Comparison of ENCODE assay signal across 21 cellular contexts in genomic region chr6:167311286-167311685, GRCh38. TPM values are rescaled to one million over a fixed set of nuclear protein-coding genes. Genes with fewer than 3 reads are reported as not detected.
DNase-seq lines count a peak whose midpoint lies in the region; ATAC-seq and TF ChIP-seq lines count a peak whose summit lies in the region.
"Had no signal": no experiment of that assay in that cellular context is flagged by ENCODE, and none has a peak within 500 bp of the region (broad histone marks: within the 10 kb centered on the region; RNA-seq: fewer than 3 reads in every experiment).

No MANE protein-coding gene starts in this region.

- no peaks in the 10 kb centered on the region for H3K9me3 ChIP-seq in SK-N-SH
- H3K9me3 ChIP-seq: HAP-1, left ventricle myocardium inferior, transverse colon had no signal

- TF ChIP-seq CTCF in SK-N-SH (IDR thresholded peaks at IDR 0.05): no peak

- ATAC-seq in stimulated activated effector memory CD8-positive, alpha-beta T cell treated with anti-CD3 and anti-CD28 coated beads, Interleukin-12 subunit alpha, Interleukin-12 subunit beta, amount 100 ng/mL, for 72 hours: no peak
- ATAC-seq in GM21447 (IDR thresholded peaks at IDR 0.05; ENCODE audit: unreplicated experiment): no peak

- no peak for TF ChIP-seq EP300 in SK-N-SH (IDR thresholded peaks at IDR 0.05; ENCODE audit: borderline replicate concordance in 1 of 2, low read depth in 1 of 2, low read length in 1 of 2)

- no peak overlapping the region for H2AFZ ChIP-seq in SK-N-SH (ENCODE audit: low read depth)

- H3F3A ChIP-seq in SK-N-SH (replicated peaks; ENCODE audit: insufficient read depth): no peaks in the 10 kb centered on the region

- H3K9me2 ChIP-seq in SK-N-SH: no peaks in the 10 kb centered on the region

- POLR2A ChIA-PET in SK-N-SH (lab: Yijun Ruan, JAX): no interaction called here

- DNase-seq in SK-N-SH (peak; percentile 63), cerebellar cortex (ENCODE audit: low spot score) (peak; percentile 78), medulla oblongata (ENCODE audit: extremely low spot score) (peak; percentile 74), retina (peak; percentile 40), NCI-H446 (lab: John Stamatoyannopoulos, UW) (no peak)
- no peak for DNase-seq in stimulated activated effector memory CD8-positive, alpha-beta T cell treated with anti-CD3 and anti-CD28 coated beads, Interleukin-12 subunit alpha, Interleukin-12 subunit beta, amount 100 ng/mL, for 72 hours (ENCODE audit: low spot score in 2 of 2)
- DNase-seq: activated CD4-positive, alpha-beta memory T cell treated with anti-CD3 and anti-CD28 coated beads, Interleukin-2, amount 10 ng/mL, durations not matched to agents 7 days and 5 days; activated CD4-positive, CD25-positive, alpha-beta regulatory T cell; activated naive CD4-positive, alpha-beta T cell treated with anti-CD3 and anti-CD28 coated beads, Interleukin-2, amount 10 ng/mL, durations not matched to agents 7 days and 5 days; CD8-positive, alpha-beta memory T cell; endodermal cell; left ventricle myocardium inferior; NCI-H1105 treated with DMSO at 0.1 percent for 48 hours; NCI-H2107; stimulated activated CD4-positive, alpha-beta T cell treated with anti-CD3 and anti-CD28 coated beads, Interleukin-1b, Interleukin-23, amount 100 ng/mL, for 48 hours; stimulated activated naive CD4-positive, alpha-beta T cell treated with Interleukin-2 at 50 U/mL for 16 hours; T-helper 9 cell; transverse colon had no signal

- 82% methylated on average over 2 of the region's 2 CpGs for WGBS in SK-N-SH (ENCODE audit: low lambda C conversion rate)

- H4K20me1 ChIP-seq in SK-N-SH (ENCODE audit: insufficient read depth): no peaks in the 10 kb centered on the region

- H3K4me1 Mint-ChIP-seq in stimulated activated effector memory CD8-positive, alpha-beta T cell treated with anti-CD3 and anti-CD28 coated beads, Interleukin-12 subunit alpha, Interleukin-12 subunit beta, amount 100 ng/mL, for 72 hours: no peaks in the 10 kb centered on the region
- H3K4me1 Mint-ChIP-seq: activated CD4-positive, alpha-beta memory T cell treated with anti-CD3 and anti-CD28 coated beads, Interleukin-2, amount 10 ng/mL, durations not matched to agents 7 days and 5 days; activated naive CD4-positive, alpha-beta T cell treated with anti-CD3 and anti-CD28 coated beads, Interleukin-2, amount 10 ng/mL, durations not matched to agents 7 days and 5 days; CD8-positive, alpha-beta memory T cell had no signal

- H3K27ac Mint-ChIP-seq in stimulated activated effector memory CD8-positive, alpha-beta T cell treated with anti-CD3 and anti-CD28 coated beads, Interleukin-12 subunit alpha, Interleukin-12 subunit beta, amount 100 ng/mL, for 72 hours: no peak overlapping the region
- H3K27ac Mint-ChIP-seq: activated CD4-positive, alpha-beta memory T cell treated with anti-CD3 and anti-CD28 coated beads, Interleukin-2, amount 10 ng/mL, durations not matched to agents 7 days and 5 days; activated naive CD4-positive, alpha-beta T cell treated with anti-CD3 and anti-CD28 coated beads, Interleukin-2, amount 10 ng/mL, durations not matched to agents 7 days and 5 days; CD8-positive, alpha-beta memory T cell; endodermal cell had no signal

- no peaks in the 10 kb centered on the region for H3K79me2 ChIP-seq in SK-N-SH (ENCODE audit: insufficient read depth)

- no peaks in the 10 kb centered on the region for H3K36me3 ChIP-seq in SK-N-SH (replicated peaks in 1 of 2; ENCODE audit: control insufficient read depth in 1 of 2, insufficient read depth in 2 of 2, low read length in 1 of 2)
- H3K36me3 ChIP-seq: HAP-1, left ventricle myocardium inferior, transverse colon had no signal

- H3K4me1 ChIP-seq in SK-N-SH (ENCODE audit: control insufficient read depth in 1 of 2, insufficient read depth in 2 of 2, low read depth in 1 of 2, low read length in 1 of 2): peaks cover 0 to 5% of the 10 kb centered on the region in 2 experiments; a peak in 1 of 4 replicates
- H3K4me1 ChIP-seq: HAP-1, left ventricle myocardium inferior, transverse colon had no signal

- H3K4me2 ChIP-seq in SK-N-SH: no peak overlapping the region

- H3K27ac ChIP-seq in SK-N-SH (ENCODE audit: low read depth in 2 of 2, low read length in 1 of 2): no peak overlapping the region
- H3K27ac ChIP-seq: left ventricle myocardium inferior, RWPE1 had no signal

- H3K4me3 ChIP-seq in SK-N-SH (ENCODE audit: low read depth in 2 of 2, low read length in 1 of 2): no peak overlapping the region
- H3K4me3 ChIP-seq: HAP-1, left ventricle myocardium inferior, transverse colon had no signal

- no peaks in the 10 kb centered on the region for H3K9me3 Mint-ChIP-seq in stimulated activated effector memory CD8-positive, alpha-beta T cell treated with anti-CD3 and anti-CD28 coated beads, Interleukin-12 subunit alpha, Interleukin-12 subunit beta, amount 100 ng/mL, for 72 hours
- H3K9me3 Mint-ChIP-seq: activated CD4-positive, alpha-beta memory T cell treated with anti-CD3 and anti-CD28 coated beads, Interleukin-2, amount 10 ng/mL, durations not matched to agents 7 days and 5 days; activated naive CD4-positive, alpha-beta T cell treated with anti-CD3 and anti-CD28 coated beads, Interleukin-2, amount 10 ng/mL, durations not matched to agents 7 days and 5 days; CD8-positive, alpha-beta memory T cell; endodermal cell had no signal

- CTCF ChIA-PET in SK-N-SH (lab: Yijun Ruan, JAX): interaction anchor here (3.0 kb wide), 1 partner anchor 40 kb away, joined by 8 read pairs; no protein-coding TSS in a partner anchor

- H3K36me3 Mint-ChIP-seq in stimulated activated effector memory CD8-positive, alpha-beta T cell treated with anti-CD3 and anti-CD28 coated beads, Interleukin-12 subunit alpha, Interleukin-12 subunit beta, amount 100 ng/mL, for 72 hours: no peaks in the 10 kb centered on the region
- H3K36me3 Mint-ChIP-seq: activated naive CD4-positive, alpha-beta T cell treated with anti-CD3 and anti-CD28 coated beads, Interleukin-2, amount 10 ng/mL, durations not matched to agents 7 days and 5 days; CD8-positive, alpha-beta memory T cell had no signal

- no peak overlapping the region for H3K9ac ChIP-seq in SK-N-SH

- no peaks in the 10 kb centered on the region for H3K27me3 ChIP-seq in SK-N-SH (ENCODE audit: insufficient read depth)
- H3K27me3 ChIP-seq: transverse colon had no signal

- no peak for TF ChIP-seq RAD21 in SK-N-SH (IDR thresholded peaks at IDR 0.05; ENCODE audit: low read length)

- H3K4me3 Mint-ChIP-seq in stimulated activated effector memory CD8-positive, alpha-beta T cell treated with anti-CD3 and anti-CD28 coated beads, Interleukin-12 subunit alpha, Interleukin-12 subunit beta, amount 100 ng/mL, for 72 hours: no peak overlapping the region
- H3K4me3 Mint-ChIP-seq: activated CD4-positive, alpha-beta memory T cell treated with anti-CD3 and anti-CD28 coated beads, Interleukin-2, amount 10 ng/mL, durations not matched to agents 7 days and 5 days; activated naive CD4-positive, alpha-beta T cell treated with anti-CD3 and anti-CD28 coated beads, Interleukin-2, amount 10 ng/mL, durations not matched to agents 7 days and 5 days; CD8-positive, alpha-beta memory T cell; endodermal cell had no signal

TF ChIP-seq in SK-N-SH, 30 proteins besides CTCF, POLR2A, EP300 and RAD21 (continues in another document):
- TF ChIP-seq FOXM1 (IDR thresholded peaks at IDR 0.05; ENCODE audit: low read depth) (no peak), IRF3 (IDR thresholded peaks at IDR 0.05; ENCODE audit: low read depth, low read length) (no peak), YY1 (IDR thresholded peaks at IDR 0.05; ENCODE audit: low read depth) (no peak), CHD2 (IDR thresholded peaks at IDR 0.05; ENCODE audit: low read length, partially characterized antibody) (no peak), POLR2AphosphoS5 (IDR thresholded peaks at IDR 0.05; ENCODE audit: low read depth, low read length) (no peak), NRF1 (IDR thresholded peaks at IDR 0.05; ENCODE audit: low read depth, low read length) (no peak), TEAD4 (IDR thresholded peaks at IDR 0.05; ENCODE audit: borderline replicate concordance, insufficient read depth) (no peak), TCF12 (IDR thresholded peaks at IDR 0.05) (no peak), FOSL2 (IDR thresholded peaks at IDR 0.05; ENCODE audit: borderline replicate concordance, low read depth) (no peak), SIN3A (IDR thresholded peaks at IDR 0.05; ENCODE audit: borderline replicate concordance, low read depth, low read length) (no peak), RFX5 (IDR thresholded peaks at IDR 0.05; ENCODE audit: low read length) (no peak), TAF1 (IDR thresholded peaks at IDR 0.05; ENCODE audit: borderline replicate concordance, low read depth, low read length) (no peak), SMC3 (IDR thresholded peaks at IDR 0.05; ENCODE audit: low read depth, low read length) (no peak), GABPA (IDR thresholded peaks at IDR 0.05; ENCODE audit: low read depth) (no peak), NFIC (IDR thresholded peaks at IDR 0.05; ENCODE audit: borderline replicate concordance) (no peak)

RNA-seq across cellular contexts. Expression of gene TTLL2, which starts 13.6 kb away (rescaled TPM):
- polyA plus RNA-seq in SK-N-SH (2012; rRNA removed): not detected in 2 replicates
- not detected in 2 replicates for polyA plus RNA-seq in SK-N-SH (2012; cell fraction: cytosol; rRNA removed)
- polyA plus RNA-seq in SK-N-SH (2012; cell fraction: nucleus; rRNA removed): not detected in 2 replicates
- polyA plus RNA-seq: CD8-positive, alpha-beta memory T cell had no signal

RNA-seq across cellular contexts. Expression of gene UNC93A, which starts 20.2 kb away (rescaled TPM):
- not detected in 2 replicates for polyA plus RNA-seq in SK-N-SH (2012; rRNA removed)
- not detected in 2 replicates for polyA plus RNA-seq in SK-N-SH (2012; cell fraction: cytosol; rRNA removed)
- not detected in 2 replicates for polyA plus RNA-seq in SK-N-SH (2012; cell fraction: nucleus; rRNA removed)
- polyA plus RNA-seq: CD8-positive, alpha-beta memory T cell had no signal

Comparison
In these comparisons a context has a peak if more than half of its experiments do, and no peak if none do; other contexts are left out.
1. DNase-seq: peak in SK-N-SH (single experiment), cerebellar cortex (single experiment), medulla oblongata (single experiment) and retina (single experiment); none in stimulated activated effector memory CD8-positive, alpha-beta T cell treated with anti-CD3 and anti-CD28 coated beads, Interleukin-12 subunit alpha, Interleukin-12 subunit beta, amount 100 ng/mL, for 72 hours (0 of 2) and NCI-H446 (0 of 2).